Comparison of ENCODE assay signal across 20 cellular contexts in the genomic region with DNA sequence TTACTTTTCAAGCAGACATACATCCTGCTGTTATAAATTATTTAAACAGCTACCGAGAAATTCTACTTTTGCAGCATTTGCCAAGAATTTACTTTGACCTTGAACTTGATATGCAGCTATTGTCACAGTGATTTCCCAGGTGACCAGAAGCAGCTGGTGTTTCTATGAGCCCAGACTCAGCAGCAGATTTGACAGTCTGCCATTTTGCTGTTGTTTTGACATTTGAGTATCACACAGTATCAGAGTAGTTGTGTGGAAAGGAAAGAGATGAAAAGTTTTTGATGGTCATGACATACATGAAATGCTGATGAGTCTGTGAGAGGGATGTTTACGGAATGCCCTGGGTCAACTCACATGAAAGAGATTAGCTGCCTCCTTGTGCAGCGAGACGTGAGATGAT. TPM values are rescaled to one million over a fixed set of nuclear protein-coding genes. Genes with fewer than 3 reads are reported as not detected.
"Had no signal": no experiment of that assay in that cellular context is flagged by ENCODE, and none has a peak within 500 bp of the region (broad histone marks: within the 10 kb centered on the region; RNA-seq: fewer than 3 reads in every experiment).

No MANE protein-coding gene starts in this region.

- DNase-seq: activated CD4-positive, alpha-beta T cell treated with anti-CD3 and anti-CD28 coated beads, Interleukin-2, amount 50 U/mL, for 1 hour; activated CD4-positive, CD25-positive, alpha-beta regulatory T cell; activated naive CD4-positive, alpha-beta T cell treated with anti-CD3 and anti-CD28 coated beads, Interleukin-2, amount 50 U/mL, for 16 hours; adrenal gland; body of pancreas; effector memory CD8-positive, alpha-beta T cell; hypothalamus; lower lobe of right lung; naive B cell; right lobe of liver; stimulated activated CD4-positive, alpha-beta T cell treated with anti-CD3 and anti-CD28 coated beads, Interleukin-2, amount 100 ng/mL, for 24 hours; stimulated activated naive CD8-positive, alpha-beta T cell treated with anti-CD3 and anti-CD28 coated beads, Interleukin-15, Interleukin-2, amounts not matched to agents 100 U/mL and 50 U/mL, for 24 hours; upper lobe of right lung had no signal

- H3K4me1 ChIP-seq: adrenal gland, body of pancreas, lower lobe of right lung, right lobe of liver, upper lobe of right lung had no signal

- ATAC-seq: body of pancreas; effector memory CD8-positive, alpha-beta T cell; lower lobe of right lung; right lobe of liver; stimulated activated naive CD8-positive, alpha-beta T cell treated with anti-CD3 and anti-CD28 coated beads, Interleukin-15, Interleukin-2, amounts not matched to agents 100 U/mL and 50 U/mL, for 24 hours; upper lobe of right lung had no signal

- H3K27me3 ChIP-seq: adrenal gland, body of pancreas, right lobe of liver, suprapubic skin, upper lobe of right lung had no signal

- H3K9me3 ChIP-seq: adrenal gland, body of pancreas, lower lobe of right lung, right lobe of liver, suprapubic skin, upper lobe of right lung had no signal

- H3K36me3 ChIP-seq: adrenal gland, lower lobe of right lung, right lobe of liver, suprapubic skin, upper lobe of right lung had no signal

- H3K4me3 ChIP-seq: adrenal gland, body of pancreas, lower lobe of right lung, right lobe of liver, suprapubic skin, upper lobe of right lung had no signal

- H3K27ac ChIP-seq: adrenal gland, body of pancreas, epithelial cell of prostate, lower lobe of right lung, right lobe of liver, suprapubic skin, upper lobe of right lung had no signal

RNA-seq across cellular contexts. Expression of a gene that starts 6.6 kb away (rescaled TPM):
- total RNA-seq: activated CD8-positive, alpha-beta memory T cell treated with anti-CD3 and anti-CD28 coated beads for 36 hours; activated T-helper 2 cell treated with anti-CD3 and anti-CD28 coated beads, Interferon-gamma antibody, Interleukin-2, Interleukin-4, amounts not matched to agents 10 μg/mL and 5 μg/mL and 100 μg/mL, durations not matched to agents 14 hours and 24 hours and 36 hours; adrenal gland; body of pancreas; lower lobe of right lung; mesothelial cell of epicardium; progenitor cell of endocrine pancreas; right lobe of liver; suprapubic skin; T-helper 2 cell treated with Interferon-gamma antibody and Interleukin-4, amounts not matched to agents 100 ng/mL and 5 ng/mL, for 36 hours; upper lobe of right lung had no signal
- polyA plus RNA-seq: adrenal gland had no signal
